ENCODE assay signal across 13 cellular contexts in genomic region chr2:240655931-240656886, GRCh38. TPM values are rescaled to one million over a fixed set of nuclear protein-coding genes. Genes with fewer than 3 reads are reported as not detected.
DNase-seq lines count a peak whose midpoint lies in the region; ATAC-seq and TF ChIP-seq lines count a peak whose summit lies in the region.
"Had no signal": no experiment of that assay in that cellular context is flagged by ENCODE, and none has a peak within 500 bp of the region (broad histone marks: within the 10 kb centered on the region; RNA-seq: fewer than 3 reads in every experiment).

No MANE protein-coding gene starts in this region.

- no peaks in the 10 kb centered on the region for H4K20me1 ChIP-seq in hepatocyte (ENCODE audit: insufficient read depth, poor library complexity, severe bottlenecking)

- H3K27me3 ChIP-seq in brain microvascular endothelial cell (replicated peaks) (no peaks in the 10 kb centered on the region), hepatocyte (peaks cover 29% of the 10 kb centered on the region)

- no peak overlapping the region for H3K27ac ChIP-seq in brain microvascular endothelial cell
- H3K27ac ChIP-seq in hepatocyte = no peak overlapping the region
- H3K27ac ChIP-seq: stomach had no signal

- 85% methylated on average over 10 of the region's 10 CpGs for WGBS in hepatocyte (ENCODE audit: low lambda C conversion rate, missing lambda C conversion rate)

- ATAC-seq in HG03135 (IDR thresholded peaks at IDR 0.05; ENCODE audit: unreplicated experiment) = peak; percentile 51
- ATAC-seq: sciatic nerve had no signal

- in situ Hi-C loops in brain microvascular endothelial cell (cut with HindIII; ENCODE audit: low pct_ligation_motif_present, low sequenced_read_pairs) = no loop called here

- no peak overlapping the region for H3K4me2 ChIP-seq in hepatocyte

- no peak for TF ChIP-seq CTCF in brain microvascular endothelial cell (IDR thresholded peaks at IDR 0.05; ENCODE audit: low read depth, low read length, missing control alignments)
- no peak for TF ChIP-seq CTCF in hepatocyte (IDR thresholded peaks at IDR 0.05; ENCODE audit: poor library complexity)

- no peaks in the 10 kb centered on the region for H3K9me2 ChIP-seq in hepatocyte (replicated peaks; ENCODE audit: insufficient read depth)

- DNase-seq in SIG-M5 treated with dmso at 0.1 percent for 504 hours (lab: John Stamatoyannopoulos, UW; ENCODE audit: unreplicated experiment) = peak; percentile 11
- no peak for DNase-seq in SIG-M5 (lab: John Stamatoyannopoulos, UW)
- peak; percentile 59 for DNase-seq in brain microvascular endothelial cell
- peak; percentile 0 for DNase-seq in skeletal muscle cell (ENCODE audit: low read depth)
- no peak for DNase-seq in globus pallidus (ENCODE audit: low spot score)
- DNase-seq in kidney glomerular epithelial cell (lab: John Stamatoyannopoulos, UW) = no peak
- DNase-seq in hepatocyte (ENCODE audit: low spot score) = no peak
- DNase-seq: NCI-H1436 treated with DMSO at 0.1 percent for 48 hours, SHP77 treated with DMSO at 0.1 percent for 48 hours, stomach had no signal

- no peak overlapping the region for H2AFZ ChIP-seq in hepatocyte

- no peaks in the 10 kb centered on the region for H3K4me1 ChIP-seq in hepatocyte (ENCODE audit: insufficient read depth)
- H3K4me1 ChIP-seq: stomach had no signal

- H3K9me3 ChIP-seq in hepatocyte (ENCODE audit: low read depth) = no peaks in the 10 kb centered on the region
- H3K9me3 ChIP-seq: stomach had no signal

- H3K4me3 ChIP-seq in brain microvascular endothelial cell (ENCODE audit: low read depth, low read length) = no peak overlapping the region
- H3K4me3 ChIP-seq in skeletal muscle cell (ENCODE audit: low read depth, low read length) = no peak overlapping the region
- H3K4me3 ChIP-seq in hepatocyte = no peak overlapping the region
- H3K4me3 ChIP-seq: stomach had no signal

- no peaks in the 10 kb centered on the region for H3K79me2 ChIP-seq in hepatocyte

- H3K36me3 ChIP-seq in brain microvascular endothelial cell (replicated peaks) (no peaks in the 10 kb centered on the region), hepatocyte (replicated peaks; ENCODE audit: insufficient read depth, low read depth) (no peaks in the 10 kb centered on the region)
- H3K36me3 ChIP-seq: stomach had no signal

RNA-seq across cellular contexts. Expression of gene AQP12B, which starts 26.5 kb away (rescaled TPM):
- 0.04 TPM in 1 of 2 replicates, not detected in the other for total RNA-seq in hepatocyte
- polyA plus RNA-seq in hepatocyte = 0.38 and 0.53 TPM in 2 replicates
- total RNA-seq: kidney epithelial cell, sciatic nerve had no signal

RNA-seq across cellular contexts. Expression of gene GPR35, which starts 30.9 kb away (rescaled TPM):
- total RNA-seq in hepatocyte = 14.7 and 17.3 TPM in 2 replicates
- 10.1 and 10.5 TPM in 2 replicates for polyA plus RNA-seq in hepatocyte

RNA-seq across cellular contexts. Expression of gene AQP12A, which starts 35.5 kb away (rescaled TPM):
- not detected in 2 replicates for total RNA-seq in hepatocyte
- not detected in 2 replicates for polyA plus RNA-seq in hepatocyte
- total RNA-seq: kidney epithelial cell, sciatic nerve, stomach had no signal
- polyA plus RNA-seq: stomach had no signal

Comparison
In these comparisons a context has a peak if more than half of its experiments do, and no peak if none do; other contexts are left out.
1. DNase-seq: peak in SIG-M5 treated with dmso at 0.1 percent for 504 hours (single experiment), brain microvascular endothelial cell (single experiment) and skeletal muscle cell (single experiment); none in SIG-M5 (single experiment), globus pallidus (single experiment), kidney glomerular epithelial cell (single experiment) and hepatocyte (single experiment).